ENCODE assay signal across 8 cellular contexts in the genomic region with DNA sequence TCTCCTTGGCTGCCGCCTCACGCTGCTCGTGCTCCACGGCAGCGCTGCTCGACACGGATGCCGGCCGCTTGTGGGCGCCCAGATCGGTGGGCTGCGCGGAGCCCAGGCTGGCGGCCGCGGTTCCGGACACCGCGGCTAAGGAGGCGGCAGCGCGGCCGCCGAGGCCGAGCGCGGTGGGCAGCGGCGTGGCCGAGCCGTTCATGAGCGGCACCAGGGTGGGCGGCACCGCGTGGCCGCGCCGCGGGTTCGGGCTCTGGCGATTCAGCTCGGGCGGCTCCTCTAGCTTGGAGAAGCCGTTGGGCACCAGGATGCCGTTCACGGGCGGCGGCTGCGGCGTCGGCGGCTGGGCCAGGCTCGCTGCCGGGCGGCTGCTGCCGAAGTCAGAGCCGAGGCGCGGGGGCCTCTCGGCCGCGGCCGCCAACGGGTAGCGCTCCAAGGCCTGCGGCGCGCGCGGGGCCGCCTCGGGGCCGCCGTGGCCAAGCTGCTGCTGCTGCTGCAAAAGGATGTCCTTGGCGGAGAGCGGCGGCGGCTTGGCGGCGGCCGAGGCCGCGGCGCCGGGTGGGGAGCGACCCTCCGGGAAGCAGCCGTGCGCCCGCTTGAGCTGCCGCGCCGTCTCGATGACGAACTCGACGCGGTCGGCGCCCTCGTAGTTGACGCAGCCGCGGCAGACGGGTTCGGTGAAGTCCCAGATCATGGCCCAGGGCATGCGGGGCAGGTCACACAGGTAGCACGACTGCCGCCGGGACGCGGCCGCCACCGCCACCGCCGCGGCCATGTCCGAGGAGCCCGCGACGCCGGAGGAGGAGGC. TPM values are rescaled to one million over a fixed set of nuclear protein-coding genes. Genes with fewer than 3 reads are reported as not detected.
A peak's percentile ranks its signal among the peaks of the same experiment; 100 is the strongest.
DNase-seq lines count a peak whose midpoint lies in the region; ATAC-seq lines count a peak whose summit lies in the region.

No MANE protein-coding gene starts in this region.

- H3K9me3 ChIP-seq in SJCRH30 (replicated peaks), result no peaks in the 10 kb centered on the region

- H3K27ac Mint-ChIP-seq in activated naive CD8-positive, alpha-beta T cell, result peak overlapping the region; percentile 81

- H3K36me3 Mint-ChIP-seq in activated naive CD8-positive, alpha-beta T cell, result peaks cover 31% of the 10 kb centered on the region

- H3K27me3 Mint-ChIP-seq in activated naive CD8-positive, alpha-beta T cell, result no peaks in the 10 kb centered on the region

- peaks cover 62% of the 10 kb centered on the region for H3K4me1 Mint-ChIP-seq in activated naive CD8-positive, alpha-beta T cell (ENCODE audit: low read depth)

- H3K4me1 ChIP-seq in SJCRH30, result peaks cover 19% of the 10 kb centered on the region

- H3K4me3 Mint-ChIP-seq in activated naive CD8-positive, alpha-beta T cell, result peak overlapping the region; percentile 75

- H3K36me3 ChIP-seq in SJCRH30, result peaks cover 34% of the 10 kb centered on the region

- DNase-seq in NCI-H146 (lab: John Stamatoyannopoulos, UW), result peak; percentile 58
- DNase-seq in NCI-H146 treated with DMSO at 0.1 percent for 48 hours (lab: John Stamatoyannopoulos, UW; ENCODE audit: unreplicated experiment), result no peak
- peak; percentile 47 to 54 for DNase-seq in SJCRH30
- DNase-seq in left ventricle myocardium superior, result peak; percentile 72
- DNase-seq in skeletal muscle cell (ENCODE audit: low read depth), result no peak

- H3K4me3 ChIP-seq in SJCRH30, result peak overlapping the region; percentile 79
- H3K4me3 ChIP-seq in skeletal muscle cell (ENCODE audit: low read depth, low read length), result peak overlapping the region; percentile 81

- ATAC-seq in left ventricle myocardium superior (no peak), GM19395 (IDR thresholded peaks at IDR 0.05; ENCODE audit: unreplicated experiment) (no peak), GM18861 (IDR thresholded peaks at IDR 0.05; ENCODE audit: unreplicated experiment) (no peak)

- no peaks in the 10 kb centered on the region for H3K9me3 Mint-ChIP-seq in activated naive CD8-positive, alpha-beta T cell (ENCODE audit: low read depth)

- no peaks in the 10 kb centered on the region for H3K27me3 ChIP-seq in SJCRH30

- intact Hi-C loops in left ventricle myocardium superior (cut with micrococcal nuclease), result loop anchor here (10.0 kb wide), 1 partner anchor 376 kb away; no protein-coding TSS in a partner anchor

- peak overlapping the region; percentile 74 for H3K27ac ChIP-seq in SJCRH30

RNA-seq across cellular contexts. Expression of a gene that starts 1.1 kb away (rescaled TPM):
- total RNA-seq in SJCRH30 (2014; rRNA removed; shearing (Covaris generic)), result 33.2 and 41.1 TPM in 2 replicates
- total RNA-seq in left ventricle myocardium superior, result 124 TPM

Comparison
In these comparisons a context has a peak if more than half of its experiments do, and no peak if none do; other contexts are left out.
1. DNase-seq: peak in NCI-H146 (single experiment), SJCRH30 (2 of 2) and left ventricle myocardium superior (single experiment); none in NCI-H146 treated with DMSO at 0.1 percent for 48 hours (single experiment) and skeletal muscle cell (single experiment).